Comparison of ENCODE assay signal across 18 cellular contexts in the genomic region with DNA sequence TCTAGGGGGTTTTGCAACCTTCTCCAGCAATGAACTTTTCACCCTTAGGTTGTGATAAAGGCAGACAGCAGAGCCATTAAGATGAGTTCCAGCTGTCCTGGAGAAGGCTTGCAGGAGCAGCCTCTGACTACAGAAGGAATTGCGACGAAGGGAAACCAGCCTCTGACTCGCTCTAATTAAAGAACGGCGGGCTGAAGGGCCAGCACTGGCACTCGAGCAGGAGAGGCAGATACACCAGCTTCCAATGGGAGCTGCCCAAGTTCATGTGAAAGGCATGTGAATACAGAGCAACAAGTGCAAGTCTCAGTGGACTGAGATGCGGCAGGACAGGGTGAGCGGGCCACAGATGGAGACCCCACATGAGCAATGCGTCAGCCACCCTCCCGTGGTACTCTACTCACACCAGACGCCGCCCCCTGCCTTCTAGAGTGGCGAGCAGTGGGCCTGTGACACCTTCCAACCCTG. TPM values are rescaled to one million over a fixed set of nuclear protein-coding genes. Genes with fewer than 3 reads are reported as not detected.
DNase-seq lines count a peak whose midpoint lies in the region; ATAC-seq, FAIRE-seq and TF ChIP-seq lines count a peak whose summit lies in the region.
"Had no signal": no experiment of that assay in that cellular context is flagged by ENCODE, and none has a peak within 500 bp of the region (broad histone marks: within the 10 kb centered on the region; RNA-seq: fewer than 3 reads in every experiment).

No MANE protein-coding gene starts in this region.

- H3K4me2 ChIP-seq in GM23248 (ENCODE audit: unreplicated experiment): no peak overlapping the region
- H3K4me2 ChIP-seq in GM12878 (ENCODE audit: control insufficient read depth, insufficient read depth): no peak overlapping the region

- POLR2A ChIA-PET in GM12878 (lab: Charles Lee): no interaction called here

- SMC1A ChIA-PET in GM12878 (lab: Charles Lee; ENCODE audit: uncharacterized antibody, unreplicated experiment): no interaction called here

- BruUV-seq in GM12878 (replicated peaks; lab: Mats Ljungman, UMichigan): no TSS peak

- no peak for FAIRE-seq in GM12878 (lab: Jason Lieb, UNC)
- FAIRE-seq: HTR-8/SVneo had no signal

- H3K27ac ChIP-seq in GM23248 (no peak overlapping the region), GM12878 (ENCODE audit: control insufficient read depth, insufficient read depth) (no peak overlapping the region), heart left ventricle (peak overlapping the region in 11 of 12 donors; percentile 2 to 85 (median 38)), rectal smooth muscle tissue (ENCODE audit: low read depth, low read length) (peak overlapping the region; percentile 94), ascending aorta (no peak overlapping the region)
- H3K27ac ChIP-seq: VCaP had no signal

- 50 to 53% methylated on average over 13 of the region's 13 CpGs for WGBS in GM23248 (ENCODE audit: low coverage in 1 of 2, low lambda C conversion rate in 2 of 2, missing lambda C conversion rate in 2 of 2), 2 experiments
- 84% methylated on average over 13 of the region's 13 CpGs for WGBS in GM12878 (ENCODE audit: insufficient coverage, insufficient replicate concordance, low lambda C conversion rate, missing lambda C conversion rate)
- WGBS in heart left ventricle, 4 donors: 39 to 54% (median 50%) methylated on average over 13 of the region's 13 CpGs

- RAD21 ChIA-PET in GM12878 (lab: Charles Lee; ENCODE audit: unreplicated experiment): no interaction called here

- in situ Hi-C loops in GM23248 (cut with MboI): no loop called here
- in situ Hi-C loops in GM12878 (cut with MboI): no loop called here

- H3K36me3 ChIP-seq in GM23248 (ENCODE audit: low read depth) (peaks cover 58% of the 10 kb centered on the region), GM12878 (ENCODE audit: control insufficient read depth in 2 of 2, insufficient read depth in 2 of 2, low read length in 1 of 2) (peaks cover 47 to 64% of the 10 kb centered on the region in 2 experiments), heart left ventricle (peaks cover 0 to 97% (median 62%) of the 10 kb centered on the region in 9 donors), rectal smooth muscle tissue (ENCODE audit: control insufficient read depth, insufficient read depth, low read length) (peaks cover 52% of the 10 kb centered on the region), ascending aorta (peaks cover 47 to 59% of the 10 kb centered on the region in 2 donors)

- peaks cover 61% of the 10 kb centered on the region for H3K79me2 ChIP-seq in GM23248 (ENCODE audit: insufficient read depth)
- peaks cover 4% of the 10 kb centered on the region; the same call in 1 of the 2 replicates for H3K79me2 ChIP-seq in GM12878 (ENCODE audit: control insufficient read depth, insufficient read depth, low read length)

- peaks cover 8% of the 10 kb centered on the region; the same call in 1 of the 2 replicates for H4K20me1 ChIP-seq in GM23248 (ENCODE audit: insufficient read depth)
- no peaks in the 10 kb centered on the region for H4K20me1 ChIP-seq in GM12878 (ENCODE audit: control insufficient read depth, insufficient read depth)

- H3K9ac ChIP-seq in GM23248 (no peak overlapping the region; the same call in 1 of the 2 replicates), GM12878 (ENCODE audit: control insufficient read depth, insufficient read depth, low read length) (no peak overlapping the region), rectal smooth muscle tissue (ENCODE audit: low read length) (peak overlapping the region; percentile 50)

- intact Hi-C loops in GM12878 (cut with micrococcal nuclease; ENCODE audit: unreplicated experiment) (no loop called here), heart left ventricle (cut with DNase I) (loop anchor here in 9 of 10 donors (5.0 to 10.0 kb wide), 6 partner anchors 53 to 191 kb away; no protein-coding TSS in a partner anchor), ascending aorta (cut with DNase I) (no loop called here)

- CTCF ChIA-PET in GM12878 (lab: Yijun Ruan, JAX): no interaction called here

- no peaks in the 10 kb centered on the region for H3K9me2 ChIP-seq in GM23248 (ENCODE audit: insufficient read depth)

- TF ChIP-seq RAD21 in GM12878 (IDR thresholded peaks at IDR 0.05; ENCODE audit: insufficient read depth, low read depth, low read length): no peak

- no peaks in the 10 kb centered on the region for H3K27me3 ChIP-seq in GM23248 (replicated peaks; ENCODE audit: insufficient read depth)
- H3K27me3 ChIP-seq in GM12878 (replicated peaks in 1 of 2; ENCODE audit: control insufficient read depth in 2 of 2, insufficient read depth in 2 of 2, low read length in 1 of 2): no peaks in the 10 kb centered on the region
- no peaks in the 10 kb centered on the region for H3K27me3 ChIP-seq in heart left ventricle
- H3K27me3 ChIP-seq in rectal smooth muscle tissue (ENCODE audit: control insufficient read depth, insufficient read depth, low read length): no peaks in the 10 kb centered on the region
- H3K27me3 ChIP-seq in ascending aorta: no peaks in the 10 kb centered on the region

- H3K4me1 ChIP-seq in GM23248 (ENCODE audit: insufficient read depth) (no peaks in the 10 kb centered on the region), GM12878 (ENCODE audit: control insufficient read depth, insufficient read depth, low read length) (no peaks in the 10 kb centered on the region), heart left ventricle (peaks cover 0 to 38% (median 18%) of the 10 kb centered on the region in 12 donors), rectal smooth muscle tissue (ENCODE audit: control insufficient read depth, insufficient read depth, low read length) (peaks cover 20% of the 10 kb centered on the region), ascending aorta (no peaks in the 10 kb centered on the region)

- no peak for TF ChIP-seq CTCF in GM12878 (IDR thresholded peaks at IDR 0.05 in 2 of 3, conservative IDR thresholded peaks at IDR 0.05 in 1 of 3; ENCODE audit: control insufficient read depth in 2 of 3, extremely low read depth in 1 of 3, insufficient read depth in 1 of 3, low read depth in 3 of 3, low read length in 3 of 3)
- peak in 1 of 12 donors; percentile 20 for TF ChIP-seq CTCF in heart left ventricle (IDR thresholded peaks at IDR 0.05)
- TF ChIP-seq CTCF in ascending aorta (IDR thresholded peaks at IDR 0.05): no peak

- H3K4me3 ChIP-seq in GM23248: no peak overlapping the region
- no peak overlapping the region for H3K4me3 ChIP-seq in GM12878
- H3K4me3 ChIP-seq in heart left ventricle: no peak overlapping the region
- H3K4me3 ChIP-seq in rectal smooth muscle tissue (ENCODE audit: low read length): peak overlapping the region; percentile 29
- H3K4me3 ChIP-seq in ascending aorta: no peak overlapping the region

- H3K9me3 ChIP-seq in GM23248 (ENCODE audit: low read depth) (no peaks in the 10 kb centered on the region), GM12878 (replicated peaks; ENCODE audit: control insufficient read depth, insufficient read depth, low read length) (no peaks in the 10 kb centered on the region), heart left ventricle (no peaks in the 10 kb centered on the region), ascending aorta (no peaks in the 10 kb centered on the region)

- peak; percentile 20; the same call in 1 of the 2 replicates for TF ChIP-seq POLR2A in GM12878 (IDR thresholded peaks at IDR 0.05; ENCODE audit: low read depth, low read length)
- TF ChIP-seq POLR2A in heart left ventricle (IDR thresholded peaks at IDR 0.05): no peak

- H2AFZ ChIP-seq in GM23248 (no peak overlapping the region), GM12878 (ENCODE audit: control insufficient read depth, low read depth, low read length) (no peak overlapping the region)

- no peak for TF ChIP-seq EP300 in GM12878 (IDR thresholded peaks at IDR 0.05; ENCODE audit: borderline replicate concordance in 1 of 2, control insufficient read depth in 1 of 2, low read depth in 2 of 2, low read length in 2 of 2)

- ATAC-seq in GM12878 (no peak), heart left ventricle (peak; percentile 53 to 76 (median 70)), GM18511 (IDR thresholded peaks at IDR 0.05; ENCODE audit: unreplicated experiment) (no peak)

- H3F3A ChIP-seq in GM23248 (ENCODE audit: insufficient read depth): peaks cover 24% of the 10 kb centered on the region

- DNase-seq in GM23248 (peak; percentile 67), GM12878 (ENCODE audit: low read depth, low spot score) (no peak), heart left ventricle (peak in 4 of 5 donors; percentile 25 to 66 (median 42)), NCI-H524 (lab: John Stamatoyannopoulos, UW) (no peak), epidermal melanocyte (ENCODE audit: insufficient read length, low spot score) (no peak), ascending aorta (ENCODE audit: low spot score in 2 of 2) (no peak)
- DNase-seq: CD4-positive, CD25-positive, alpha-beta regulatory T cell; effector memory CD4-positive, alpha-beta T cell; NCI-H1105; NCI-H526 treated with DMSO at 0.1 percent for 48 hours; stimulated activated naive CD4-positive, alpha-beta T cell treated with Interleukin-2 at 50 U/mL for 16 hours had no signal

RNA-seq across cellular contexts. Expression of gene RCC2, which starts 15.7 kb away (rescaled TPM):
- 34.4 and 38.3 TPM in 2 replicates for total RNA-seq in GM23248 (2014; rRNA removed; shearing (Covaris generic))
- polyA plus RNA-seq in GM23248 (2016; fragmentation: Nextera tagmentation; extraction: Ambion mirVana) (10.9 and 11.3 TPM in 2 replicates), GM12878 (2011; rRNA removed) (34.4 and 60.5 TPM in 2 replicates), GM12878 (2014; fragmentation: Illumina TruSeq; extraction: Trizol) (88.3 and 128 TPM in 2 replicates), GM12878 (2014; fragmentation: Nextera tagmentation; extraction: Ambion mirVana) (100 to 1,000 TPM in 1 of 2 experiments, 10 to 100 TPM in 1; 38.3 to 124 TPM), GM12878 (2014; rRNA removed) (99.6 and 118 TPM in 2 replicates), GM12878 (2016; fragmentation: Nextera tagmentation; extraction: Ambion mirVana) (10 to 100 TPM; 10.7 to 32.2 TPM), heart left ventricle (10 to 100 TPM in 1 of 2 donors, 1 to 10 TPM in 1; 6.1 to 15.2 TPM)
- total RNA-seq in GM12878 (2013; cell fraction: nucleolus; rRNA removed): 45.7 and 57.1 TPM in 2 replicates
- total RNA-seq in GM12878 (2014; rRNA removed) (62.9 and 77.6 TPM in 2 replicates), GM12878 (2014; rRNA removed; fragmentation: Illumina TruSeq; extraction: Trizol) (85.1 and 93.4 TPM in 2 replicates), GM12878 (2021) (176 TPM in 2 replicates), heart left ventricle (10 to 100 TPM in 7 of 9 donors, 1 to 10 TPM in 2; 7.9 to 39.1 (median 14.3) TPM), ascending aorta (57.2 TPM)
- 27.0 TPM for polyA plus RNA-seq in GM12878 (2011; ENCODE audit: low read depth)
- polyA plus RNA-seq in GM12878 (2011; cell fraction: cytosol; rRNA removed): 91.5 and 94.4 TPM in 2 replicates
- 108 and 135 TPM in 2 replicates for polyA plus RNA-seq in GM12878 (2011; cell fraction: nucleus; rRNA removed)
- 56.0 and 64.4 TPM in 2 replicates for polyA plus RNA-seq in GM12878 (2012)
- polyA minus RNA-seq in GM12878 (2011; rRNA and poly(A)+ RNA removed): 65.9 and 81.3 TPM in 2 replicates
- 63.7 and 66.3 TPM in 2 replicates for polyA minus RNA-seq in GM12878 (2011; cell fraction: cytosol; rRNA and poly(A)+ RNA removed)
- 17.0 and 35.5 TPM in 2 replicates for polyA minus RNA-seq in GM12878 (2011; cell fraction: nucleus; rRNA and poly(A)+ RNA removed)

RNA-seq across cellular contexts. Expression of gene PADI6, which starts 51.8 kb away (rescaled TPM):
- not detected in 2 replicates for total RNA-seq in GM23248 (2014; rRNA removed; shearing (Covaris generic))
- polyA plus RNA-seq in GM23248 (2016; fragmentation: Nextera tagmentation; extraction: Ambion mirVana) (not detected in 2 replicates), GM12878 (2011; rRNA removed) (not detected in 2 replicates), GM12878 (2014; fragmentation: Illumina TruSeq; extraction: Trizol) (not detected in 2 replicates), GM12878 (2014; fragmentation: Nextera tagmentation; extraction: Ambion mirVana) (not detected), GM12878 (2014; rRNA removed) (not detected in 2 replicates), GM12878 (2016; fragmentation: Nextera tagmentation; extraction: Ambion mirVana) (not detected), heart left ventricle (not detected)
- not detected in 2 replicates for total RNA-seq in GM12878 (2013; cell fraction: nucleolus; rRNA removed)
- total RNA-seq in GM12878 (2014; rRNA removed) (not detected in 2 replicates), GM12878 (2014; rRNA removed; fragmentation: Illumina TruSeq; extraction: Trizol) (not detected in 2 replicates), GM12878 (2021) (not detected in 2 replicates), heart left ventricle (not detected), ascending aorta (not detected)
- not detected for polyA plus RNA-seq in GM12878 (2011; ENCODE audit: low read depth)
- not detected in 2 replicates for polyA plus RNA-seq in GM12878 (2011; cell fraction: cytosol; rRNA removed)
- polyA plus RNA-seq in GM12878 (2011; cell fraction: nucleus; rRNA removed): not detected in 2 replicates
- polyA plus RNA-seq in GM12878 (2012): not detected in 2 replicates
- not detected in 2 replicates for polyA minus RNA-seq in GM12878 (2011; rRNA and poly(A)+ RNA removed)
- not detected in 2 replicates for polyA minus RNA-seq in GM12878 (2011; cell fraction: cytosol; rRNA and poly(A)+ RNA removed)
- polyA minus RNA-seq in GM12878 (2011; cell fraction: nucleus; rRNA and poly(A)+ RNA removed): not detected in 2 replicates
- total RNA-seq: CD4-positive, CD25-positive, alpha-beta regulatory T cell; mesenteric fat pad; posterior vena cava had no signal
- polyA plus RNA-seq: adipose tissue had no signal

Comparison
In these comparisons a context has a peak if more than half of its experiments do, and no peak if none do; other contexts are left out.
1. DNase-seq: peak in GM23248 (single experiment) and heart left ventricle (4 of 5); none in GM12878 (single experiment), NCI-H524 (0 of 2), epidermal melanocyte (single experiment) and ascending aorta (0 of 2).
2. H3K27ac ChIP-seq: peak in heart left ventricle (11 of 12) and rectal smooth muscle tissue (single experiment); none in GM23248 (single experiment), GM12878 (single experiment) and ascending aorta (0 of 2).
3. ATAC-seq: peak in heart left ventricle (4 of 4); none in GM12878 (single experiment) and GM18511 (single experiment).
4. intact Hi-C loops: an anchor here in heart left ventricle (5.0 to 10.0 kb wide); none called in GM12878 and ascending aorta.